Comparison of ENCODE assay signal across 9 cellular contexts in the genomic region with DNA sequence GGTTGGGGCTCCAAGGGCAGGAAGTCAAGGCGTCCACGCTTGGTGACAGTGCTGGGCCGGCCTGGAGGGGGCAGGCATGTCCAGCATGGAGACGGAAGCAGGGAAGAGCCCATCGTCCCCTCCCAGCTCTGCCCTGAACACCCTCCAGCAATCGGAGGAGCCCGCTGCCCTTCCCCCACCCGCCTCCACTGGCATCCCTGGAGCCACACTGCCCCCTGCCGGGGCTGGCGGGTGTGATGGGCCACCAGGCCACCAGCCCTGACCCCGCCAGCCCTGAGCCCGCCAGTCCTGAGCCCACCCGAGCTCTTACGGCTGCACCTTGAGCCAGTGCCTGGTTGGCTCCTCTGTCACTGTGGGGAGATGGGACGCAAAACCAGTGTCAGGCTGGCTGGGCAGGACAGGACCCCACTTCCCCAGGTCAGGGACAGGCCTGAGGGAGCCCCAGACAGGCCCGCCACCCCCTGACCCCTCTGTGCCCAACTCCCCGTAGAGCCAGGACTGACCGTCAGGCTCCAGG. TPM values are rescaled to one million over a fixed set of nuclear protein-coding genes. Genes with fewer than 3 reads are reported as not detected.
DNase-seq lines count a peak whose midpoint lies in the region; ATAC-seq and TF ChIP-seq lines count a peak whose summit lies in the region.
"Had no signal": no experiment of that assay in that cellular context is flagged by ENCODE, and none has a peak within 500 bp of the region (broad histone marks: within the 10 kb centered on the region; RNA-seq: fewer than 3 reads in every experiment).

No MANE protein-coding gene starts in this region.

- no peaks in the 10 kb centered on the region for H3F3A ChIP-seq in neural cell (ENCODE audit: insufficient read depth, low read length, poor library complexity, severe bottlenecking)

- H3K27me3 ChIP-seq in Panc1 (ENCODE audit: control insufficient read depth, insufficient read depth, low read length) (no peaks in the 10 kb centered on the region), neural cell (ENCODE audit: insufficient read depth, low read depth, low read length) (peaks cover 12% of the 10 kb centered on the region)

- in situ Hi-C loops in Panc1 (cut with HindIII; ENCODE audit: low pct_unique_long_range_greater_than_20kb, low sequenced_read_pairs) = no loop called here

- no peak overlapping the region for H2AFZ ChIP-seq in neural cell (ENCODE audit: low read depth, low read length)

- TF ChIP-seq RAD21 in neural cell (conservative IDR thresholded peaks at IDR 0.05) = peak; percentile 98

- H3K4me3 ChIP-seq in Panc1 (ENCODE audit: low read depth in 2 of 2, low read length in 2 of 2) = no peak overlapping the region
- peak overlapping the region; percentile 43 for H3K4me3 ChIP-seq in neural cell (ENCODE audit: low read length)

- CTCF ChIA-PET in Panc1 (lab: Charles Lee) = interaction anchor here (0.6 to 0.8 kb wide), 2 partner anchors 12 to 224 kb away, joined by 3 read pairs; no protein-coding TSS in a partner anchor

- no peaks in the 10 kb centered on the region for H3K36me3 Mint-ChIP-seq in activated T-cell treated with anti-CD3 and anti-CD28 coated beads, Interleukin-2, amount 50 U/mL, for 4 hours (ENCODE audit: insufficient read depth)

- peaks cover 6% of the 10 kb centered on the region for H3K27me3 Mint-ChIP-seq in activated T-cell treated with anti-CD3 and anti-CD28 coated beads, Interleukin-2, amount 50 U/mL, for 4 hours (ENCODE audit: low read depth)

- no peaks in the 10 kb centered on the region for H3K9me3 ChIP-seq in Panc1 (ENCODE audit: control insufficient read depth, insufficient read depth, low read depth, low read length)
- H3K9me3 ChIP-seq in neural cell (ENCODE audit: low read length) = no peaks in the 10 kb centered on the region

- TF ChIP-seq EP300 in neural cell (conservative IDR thresholded peaks at IDR 0.05; ENCODE audit: poor library complexity, severe bottlenecking) = peak; percentile 50

- H3K36me3 ChIP-seq in Panc1 (ENCODE audit: control insufficient read depth, insufficient read depth, low read length) = no peaks in the 10 kb centered on the region
- H3K36me3 ChIP-seq in neural cell (ENCODE audit: insufficient read depth, low read length) = no peaks in the 10 kb centered on the region

- H3K4me1 ChIP-seq in Panc1 (ENCODE audit: control insufficient read depth, insufficient read depth, low read length) = peaks cover 6% of the 10 kb centered on the region; the same call in 1 of the 2 replicates

- H3K4me1 Mint-ChIP-seq in activated T-cell treated with anti-CD3 and anti-CD28 coated beads, Interleukin-2, amount 50 U/mL, for 4 hours (ENCODE audit: low read depth) = peaks cover 6% of the 10 kb centered on the region

- no TSS peak for BruUV-seq in Panc1 (replicated peaks; lab: Mats Ljungman, UMichigan)

- TF ChIP-seq CTCF in Panc1 (IDR thresholded peaks at IDR 0.05) (peak; percentile 81), neural cell (IDR thresholded peaks at IDR 0.05; ENCODE audit: poor library complexity, severe bottlenecking) (peak; percentile 96)

- no peak overlapping the region for H3K4me2 ChIP-seq in neural cell (ENCODE audit: low read length)

- intact Hi-C loops in Panc1 (cut with micrococcal nuclease; ENCODE audit: unreplicated experiment) = loop anchor here (10.0 kb wide), 1 partner anchor 353 kb away; a partner anchor contains a TSS

- no peak overlapping the region for H3K4me3 Mint-ChIP-seq in activated T-cell treated with anti-CD3 and anti-CD28 coated beads, Interleukin-2, amount 50 U/mL, for 4 hours

- DNase-seq in COLO829 (ENCODE audit: low spot score) = peak; percentile 50
- DNase-seq in HUDEP-2 (lab: John Stamatoyannopoulos, UW; ENCODE audit: unreplicated experiment in 76 of 76) = peak in 71 of 76 experiments; percentile 9 to 92 (median 72)
- no peak for DNase-seq in Panc1 (ENCODE audit: low read depth, low spot score)
- peak; percentile 87 for DNase-seq in activated T-cell treated with anti-CD3 and anti-CD28 coated beads, Interleukin-2, amount 50 U/mL, for 4 hours
- DNase-seq in fibroblast of peridontal ligament (ENCODE audit: extremely low read depth) = peak; percentile 66
- peak; percentile 95 for DNase-seq in stimulated activated naive CD8-positive, alpha-beta T cell treated with anti-CD3 and anti-CD28 coated beads, Interleukin-15, Interleukin-2, amounts not matched to agents 100 U/mL and 50 U/mL, for 24 hours

- POLR2A ChIA-PET in Panc1 (lab: Charles Lee) = interaction anchor here (0.6 kb wide), 1 partner anchor 232 kb away, joined by 10 read pairs; no protein-coding TSS in a partner anchor

- no peaks in the 10 kb centered on the region for H3K9me3 Mint-ChIP-seq in activated T-cell treated with anti-CD3 and anti-CD28 coated beads, Interleukin-2, amount 50 U/mL, for 4 hours

- no peaks in the 10 kb centered on the region for H4K20me1 ChIP-seq in neural cell (ENCODE audit: insufficient read depth)

- ATAC-seq in Panc1 (peak; percentile 59), HG03139 (IDR thresholded peaks at IDR 0.05; ENCODE audit: unreplicated experiment) (no peak)
- peak; percentile 29 to 32 for ATAC-seq in activated T-cell treated with anti-CD3 and anti-CD28 coated beads, Interleukin-2, amount 50 U/mL, for 4 hours
- ATAC-seq in stimulated activated naive CD8-positive, alpha-beta T cell treated with anti-CD3 and anti-CD28 coated beads, Interleukin-15, Interleukin-2, amounts not matched to agents 100 U/mL and 50 U/mL, for 24 hours = peak; percentile 38

- H3K9ac ChIP-seq in neural cell (ENCODE audit: low read length) = peak overlapping the region; percentile 54

- no peaks in the 10 kb centered on the region for H3K79me2 ChIP-seq in neural cell (replicated peaks; ENCODE audit: insufficient read depth, low read length)

- H3K9me2 ChIP-seq in neural cell (ENCODE audit: insufficient read depth, low read length) = no peaks in the 10 kb centered on the region

- H3K27ac ChIP-seq in Panc1 (ENCODE audit: low read length) (no peak overlapping the region), neural cell (ENCODE audit: low read length) (no peak overlapping the region)

TF ChIP-seq in neural cell, 6 proteins besides CTCF, POLR2A, EP300 and RAD21:
- no peak for TF ChIP-seq EZH2 (IDR thresholded peaks at IDR 0.05; ENCODE audit: borderline replicate concordance, insufficient read depth, low read length, poor library complexity, severe bottlenecking)
- peak; percentile 96 for TF ChIP-seq SMC3 (conservative IDR thresholded peaks at IDR 0.05; ENCODE audit: poor library complexity)

RNA-seq across cellular contexts. Expression of a gene that starts 4.1 kb away (rescaled TPM):
- total RNA-seq in Panc1 (2021; ENCODE audit: unreplicated experiment) = 0.51 TPM
- polyA plus RNA-seq in Panc1 (2012; ENCODE audit: insufficient read length) = 0.71 TPM
- not detected for total RNA-seq in activated T-cell treated with anti-CD3 and anti-CD28 coated beads, Interleukin-2, amount 50 U/mL, for 4 hours
- not detected in 2 replicates for polyA plus RNA-seq in neural cell
- polyA minus RNA-seq in neural cell = not detected in 2 replicates
- total RNA-seq: T-helper 2 cell treated with Interferon-gamma antibody and Interleukin-4, amounts not matched to agents 100 ng/mL and 5 ng/mL, for 36 hours had no signal

RNA-seq across cellular contexts. Expression of a gene that starts 32.9 kb away (rescaled TPM):
- 4.5 TPM for total RNA-seq in Panc1 (2021; ENCODE audit: unreplicated experiment)
- polyA plus RNA-seq in Panc1 (2012; ENCODE audit: insufficient read length) = 4.5 TPM
- total RNA-seq in activated T-cell treated with anti-CD3 and anti-CD28 coated beads, Interleukin-2, amount 50 U/mL, for 4 hours = under 1 TPM; 0.49 to 0.66 (median 0.56) TPM
- polyA plus RNA-seq in neural cell = not detected in 2 replicates
- not detected in 2 replicates for polyA minus RNA-seq in neural cell

RNA-seq across cellular contexts. Expression of a gene that starts 50.0 kb away (rescaled TPM):
- total RNA-seq in Panc1 (2021; ENCODE audit: unreplicated experiment) = 15.0 TPM
- 4.9 TPM for polyA plus RNA-seq in Panc1 (2012; ENCODE audit: insufficient read length)
- 10 to 100 TPM; 10.2 to 14.0 (median 10.8) TPM for total RNA-seq in activated T-cell treated with anti-CD3 and anti-CD28 coated beads, Interleukin-2, amount 50 U/mL, for 4 hours
- polyA plus RNA-seq in neural cell = 14.7 and 16.3 TPM in 2 replicates
- 73.0 and 84.5 TPM in 2 replicates for polyA minus RNA-seq in neural cell
